In the genomic region with DNA sequence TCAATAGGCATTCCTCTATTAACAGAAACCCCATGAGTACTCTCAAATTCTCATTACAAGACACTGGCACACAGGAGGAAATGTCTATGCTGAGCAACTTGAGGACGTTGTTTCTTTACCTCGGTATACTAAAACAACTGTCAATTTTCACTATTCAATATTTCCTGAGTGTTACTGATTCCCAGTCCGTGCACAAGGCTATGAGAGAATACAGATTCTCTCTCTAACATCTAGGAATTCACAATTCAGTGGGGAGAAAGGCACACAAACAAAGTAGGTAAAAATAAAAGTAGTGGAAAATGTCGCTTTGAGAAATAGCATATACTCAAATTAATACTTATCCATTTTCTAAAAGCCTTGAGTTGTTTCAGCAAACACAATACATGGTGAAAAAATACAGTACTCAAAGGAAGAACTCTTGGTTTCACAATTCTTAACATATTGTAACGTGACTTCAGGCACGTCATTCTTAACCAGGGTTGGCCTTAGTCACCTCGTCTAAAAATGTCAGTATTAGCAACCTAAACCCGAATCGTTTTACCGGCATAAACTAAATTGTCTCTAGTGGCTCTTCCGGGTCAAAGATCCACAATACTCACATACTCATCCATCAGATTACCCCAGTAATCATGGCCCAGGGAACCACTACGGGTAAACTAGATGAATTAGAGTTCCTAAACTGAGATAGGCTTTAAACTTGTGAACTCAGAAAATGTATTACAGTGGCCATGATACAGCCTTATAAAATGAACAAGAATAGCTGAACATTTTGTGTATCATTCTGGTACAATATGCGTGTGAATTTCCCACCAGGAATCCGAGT, we compare ENCODE assay signal across 9 cellular contexts. TPM values are rescaled to one million over a fixed set of nuclear protein-coding genes. Genes with fewer than 3 reads are reported as not detected.
DNase-seq lines count a peak whose midpoint lies in the region; ATAC-seq, FAIRE-seq and TF ChIP-seq lines count a peak whose summit lies in the region.
"Had no signal": no experiment of that assay in that cellular context is flagged by ENCODE, and none has a peak within 500 bp of the region (broad histone marks: within the 10 kb centered on the region; RNA-seq: fewer than 3 reads in every experiment).

No MANE protein-coding gene starts in this region.

- no peaks in the 10 kb centered on the region for H3K36me3 ChIP-seq in PC-9 (ENCODE audit: low read depth)
- no peaks in the 10 kb centered on the region for H3K36me3 ChIP-seq in bronchial epithelial cell (ENCODE audit: control insufficient read depth, insufficient read depth, low read length)

- peak overlapping the region; percentile 65 for H3K27ac ChIP-seq in PC-9

- CTCF ChIA-PET in PC-9 (lab: Charles Lee) = interaction anchor here (0.7 kb wide), 2 partner anchors 9 to 29 kb away, joined by 3 to 4 read pairs; no protein-coding TSS in a partner anchor

- ATAC-seq in HG02610 (IDR thresholded peaks at IDR 0.05; ENCODE audit: unreplicated experiment) = peak; percentile 23

- peak overlapping the region; percentile 96 for H3K4me2 ChIP-seq in PC-9

- no peaks in the 10 kb centered on the region for H4K20me1 ChIP-seq in PC-9 (ENCODE audit: insufficient read depth)

- no TSS peak for BruUV-seq in PC-9 (replicated peaks; lab: Mats Ljungman, UMichigan)

- H3K9me3 ChIP-seq in PC-9 (ENCODE audit: insufficient read depth, low read depth) = no peaks in the 10 kb centered on the region

- intact Hi-C loops in PC-9 (cut with micrococcal nuclease; ENCODE audit: unreplicated experiment) (loop anchor here (2.0 kb wide), 1 partner anchor 29 kb away; no protein-coding TSS in a partner anchor), lower leg skin (cut with DNase I; ENCODE audit: low total_unique reads) (loop anchor here (5.0 kb wide), 1 partner anchor 516 kb away; no protein-coding TSS in a partner anchor)

- H3K27me3 ChIP-seq in PC-9 (ENCODE audit: insufficient read depth, low read depth) (no peaks in the 10 kb centered on the region), bronchial epithelial cell (ENCODE audit: control insufficient read depth, insufficient read depth, low read length) (no peaks in the 10 kb centered on the region)

- peaks cover 26% of the 10 kb centered on the region for H3F3A ChIP-seq in PC-9 (ENCODE audit: insufficient read depth, low read depth)

- DNase-seq in NCI-H1417 (lab: John Stamatoyannopoulos, UW) (peak in 2 of 3 experiments; percentile 28 to 35), NCI-H1417 treated with DMSO at 0.1 percent for 48 hours (lab: John Stamatoyannopoulos, UW) (no peak), PC-9 (peak in 1 of 2 experiments; percentile 70), bronchial epithelial cell (ENCODE audit: low read depth) (peak; percentile 81), lower leg skin (ENCODE audit: low spot score in 2 of 2) (no peak), superior temporal gyrus (ENCODE audit: extremely low spot score) (peak; percentile 42), NCI-H226 (no peak)

- TF ChIP-seq CTCF in PC-9 (conservative IDR thresholded peaks at IDR 0.05) = no peak
- no peak for TF ChIP-seq CTCF in bronchial epithelial cell (IDR thresholded peaks at IDR 0.05; ENCODE audit: insufficient read depth, low read length, severe bottlenecking)
- TF ChIP-seq CTCF in lower leg skin (IDR thresholded peaks at IDR 0.05) = no peak

- 6% methylated on average over 14 of the region's 14 CpGs for WGBS in lower leg skin, 2 donors

- no peak for TF ChIP-seq POLR2A in lower leg skin (IDR thresholded peaks at IDR 0.05)

- POLR2A ChIA-PET in PC-9 (lab: Charles Lee; ENCODE audit: unreplicated experiment) = interaction anchor here (0.6 to 0.7 kb wide), 3 partner anchors 29 to 1704 kb away, joined by 3 to 5 read pairs (median 3); no protein-coding TSS in a partner anchor

- no peak for FAIRE-seq in bronchial epithelial cell (lab: Jason Lieb, UNC)
- FAIRE-seq: frontal cortex had no signal

- peak overlapping the region; percentile 77 for H2AFZ ChIP-seq in PC-9

- peaks cover 27% of the 10 kb centered on the region for H3K4me1 ChIP-seq in PC-9 (replicated peaks; ENCODE audit: insufficient read depth)

- H3K9me2 ChIP-seq in PC-9 (ENCODE audit: insufficient read depth) = no peaks in the 10 kb centered on the region

- peaks cover 62% of the 10 kb centered on the region for H3K79me2 ChIP-seq in PC-9 (ENCODE audit: low read depth)

- H3K4me3 ChIP-seq in PC-9 (peak overlapping the region; percentile 66), bronchial epithelial cell (ENCODE audit: low read depth, low read length) (peak overlapping the region; percentile 88), lower leg skin (ENCODE audit: low read depth, poor library complexity, severe bottlenecking) (peak overlapping the region; percentile 87)

RNA-seq across cellular contexts. Expression of a gene that starts 1.5 kb away (rescaled TPM):
- 6.9 and 11.1 TPM in 2 replicates for total RNA-seq in PC-9 (2021)
- 6.3 and 8.3 TPM in 2 replicates for total RNA-seq in bronchial epithelial cell
- total RNA-seq in lower leg skin = 10 to 100 TPM in 2 of 4 donors, 1 to 10 TPM in 2; 8.8 to 13.4 (median 11.0) TPM

RNA-seq across cellular contexts. Expression of a gene that starts 2.7 kb away (rescaled TPM):
- total RNA-seq in PC-9 (2021) = 62.5 and 75.3 TPM in 2 replicates
- 13.4 and 19.8 TPM in 2 replicates for total RNA-seq in bronchial epithelial cell
- total RNA-seq in lower leg skin = 10 to 100 TPM; 10.5 to 42.1 (median 13.1) TPM

Comparison
In these comparisons a context has a peak if more than half of its experiments do, and no peak if none do; other contexts are left out.
1. DNase-seq: peak in NCI-H1417 (2 of 3), bronchial epithelial cell (single experiment) and superior temporal gyrus (single experiment); none in NCI-H1417 treated with DMSO at 0.1 percent for 48 hours (single experiment), lower leg skin (0 of 2) and NCI-H226 (single experiment).
2. Peak in every context shown above with its lines, with median percentiles within 50 percentile points of each other: H3K4me3 ChIP-seq.